Comparison of ENCODE assay signal across 36 cellular contexts in the genomic region with DNA sequence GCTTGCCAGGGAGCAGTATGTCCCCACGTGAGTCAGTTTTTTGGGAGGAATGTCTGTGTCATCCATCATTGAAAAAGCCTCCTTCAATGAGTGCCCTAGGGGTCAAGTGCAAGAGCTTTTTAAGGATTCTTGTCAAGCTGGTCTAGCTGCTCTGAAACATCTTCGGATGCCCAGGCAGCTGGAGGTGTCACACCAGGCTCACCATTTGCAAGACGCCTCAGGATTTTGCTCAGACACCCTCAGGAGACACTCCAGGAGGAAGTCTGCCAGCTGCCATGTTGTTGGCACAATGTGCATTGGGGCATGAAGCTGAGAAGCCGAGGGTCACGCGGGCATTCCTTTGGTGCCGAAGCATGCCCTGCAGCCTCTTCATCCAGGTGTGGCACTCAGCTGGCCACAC.
"Had no signal": no experiment of that assay in that cellular context is flagged by ENCODE, and none has a peak within 500 bp of the region (broad histone marks: within the 10 kb centered on the region; RNA-seq: fewer than 3 reads in every experiment).

No MANE protein-coding gene starts in this region.

- H3K9me3 Mint-ChIP-seq: activated T-helper 1 cell treated with anti-CD3 and anti-CD28 coated beads, Interleukin-12 subunit alpha, Interleukin-12 subunit beta, Interleukin-2, Interleukin-4 antibody, amounts not matched to agents 30 ng/mL and 10 ng/mL and 1 ng/mL, durations not matched to agents 14 hours and 24 hours and 36 hours had no signal

- DNase-seq: activated B cell treated with CpG ODN at 0.5 μM for 24 hours; activated CD4-positive, alpha-beta memory T cell treated with anti-CD3 and anti-CD28 coated beads for 36 hours; activated CD4-positive, alpha-beta T cell treated with anti-CD3 and anti-CD28 coated beads for 4 hours; activated CD4-positive, alpha-beta T cell treated with anti-CD3 and anti-CD28 coated beads, Interleukin-2, amount 50 U/mL, for 1 hour; activated CD4-positive, CD25-positive, alpha-beta regulatory T cell treated with anti-CD3 and anti-CD28 coated beads, Interleukin-2, amount 50 U/mL, for 72 hours; activated CD8-positive, alpha-beta memory T cell treated with anti-CD3 and anti-CD28 coated beads, Interleukin-2, amount 50 U/mL, for 4 hours; activated gamma-delta T cell treated with Interleukin-2 at 50 U/mL for 16 hours; activated naive CD4-positive, alpha-beta T cell treated with anti-CD3 and anti-CD28 coated beads for 36 hours; activated T-cell treated with anti-CD3 and anti-CD28 coated beads for 4 hours; activated T-cell treated with anti-CD3 and anti-CD28 coated beads, Interleukin-2, amount 50 U/mL, for 4 hours; adrenal gland; body of pancreas; caudate nucleus; Karpas-422; KBM-7; MG63; NCI-H1048; NCI-H1105 treated with DMSO at 0.1 percent for 48 hours; NCI-H1436; NCI-H1694; NCI-H1930; NCI-H2081 treated with DMSO at 0.1 percent for 48 hours; NCI-H345; NCI-H524 treated with DMSO at 0.1 percent for 48 hours; NK-92 treated with Interleukin-12 subunit alpha and Interleukin-12 subunit beta, amount 100 ng/mL, for 24 hours; OCI-M1; Peyer's patch; RPMI8226; SIG-M5; T-helper 1 cell; T-helper 2 cell; T-helper 9 cell had no signal

- H3K4me3 Mint-ChIP-seq: activated B cell treated with CpG ODN at 0.5 μM for 24 hours; activated CD4-positive, alpha-beta memory T cell treated with anti-CD3 and anti-CD28 coated beads for 36 hours; activated naive CD4-positive, alpha-beta T cell treated with anti-CD3 and anti-CD28 coated beads for 36 hours; activated T-cell treated with anti-CD3 and anti-CD28 coated beads, Interleukin-2, amount 50 U/mL, for 4 hours; activated T-helper 1 cell treated with anti-CD3 and anti-CD28 coated beads, Interleukin-12 subunit alpha, Interleukin-12 subunit beta, Interleukin-2, Interleukin-4 antibody, amounts not matched to agents 30 ng/mL and 10 ng/mL and 1 ng/mL, durations not matched to agents 14 hours and 24 hours and 36 hours had no signal

- H3K36me3 Mint-ChIP-seq: activated CD4-positive, alpha-beta memory T cell treated with anti-CD3 and anti-CD28 coated beads for 36 hours; activated naive CD4-positive, alpha-beta T cell treated with anti-CD3 and anti-CD28 coated beads, Interleukin-2, amount 50 U/mL, for 72 hours had no signal

- H3K27me3 ChIP-seq: adrenal gland, body of pancreas, breast epithelium, MG63, Peyer's patch had no signal

- H3K27ac ChIP-seq: adrenal gland, body of pancreas, breast epithelium, Peyer's patch, VCaP had no signal

- H3K4me3 ChIP-seq: adrenal gland, body of pancreas, breast epithelium, MG63, Peyer's patch had no signal

- H3K9me3 ChIP-seq: adrenal gland, breast epithelium, MG63, Peyer's patch had no signal

- H3K36me3 ChIP-seq: adrenal gland, breast epithelium, MG63, Peyer's patch had no signal

- H3K4me1 ChIP-seq: body of pancreas, breast epithelium, Peyer's patch had no signal

- H3K27ac Mint-ChIP-seq: activated B cell treated with CpG ODN at 0.5 μM for 24 hours; activated CD4-positive, alpha-beta memory T cell treated with anti-CD3 and anti-CD28 coated beads for 36 hours; activated naive CD4-positive, alpha-beta T cell treated with anti-CD3 and anti-CD28 coated beads for 36 hours; activated naive CD4-positive, alpha-beta T cell treated with anti-CD3 and anti-CD28 coated beads, Interleukin-2, amount 50 U/mL, for 72 hours; activated T-helper 1 cell treated with anti-CD3 and anti-CD28 coated beads, Interleukin-12 subunit alpha, Interleukin-12 subunit beta, Interleukin-2, Interleukin-4 antibody, amounts not matched to agents 30 ng/mL and 10 ng/mL and 1 ng/mL, durations not matched to agents 14 hours and 24 hours and 36 hours had no signal
